Comparison of ENCODE assay signal across 8 cellular contexts in genomic region chr16:70529051-70529777, GRCh38. TPM values are rescaled to one million over a fixed set of nuclear protein-coding genes. Genes with fewer than 3 reads are reported as not detected.
DNase-seq lines count a peak whose midpoint lies in the region; ATAC-seq, FAIRE-seq and TF ChIP-seq lines count a peak whose summit lies in the region.

No MANE protein-coding gene starts in this region.

- peak; percentile 47 for TF ChIP-seq CTCF in NB4 (IDR thresholded peaks at IDR 0.05; ENCODE audit: low read depth, low read length)
- peak in 2 of 3 experiments; percentile 29 to 51; a peak in 3 of 6 replicates for TF ChIP-seq CTCF in K562 (IDR thresholded peaks at IDR 0.05 in 2 of 3, conservative IDR thresholded peaks at IDR 0.05 in 1 of 3; ENCODE audit: insufficient read depth in 2 of 3, low read depth in 1 of 3, low read length in 3 of 3)
- peak; percentile 39 for TF ChIP-seq CTCF in liver (IDR thresholded peaks at IDR 0.05; ENCODE audit: low read depth, low read length, missing input control)

- H3K27me3 Mint-ChIP-seq in activated CD4-positive, alpha-beta T cell treated with anti-CD3 and anti-CD28 coated beads, Interleukin-2, amount 10 ng/mL, durations not matched to agents 7 days and 5 days, result no peaks in the 10 kb centered on the region

- H3K36me3 ChIP-seq in K562 (ENCODE audit: control insufficient read depth, insufficient read depth, low read length), result peaks cover 89% of the 10 kb centered on the region
- H3K36me3 ChIP-seq in liver (ENCODE audit: control insufficient read depth in 4 of 4, insufficient read depth in 3 of 4, low read depth in 1 of 4, low read length in 3 of 4), result peaks cover 14 to 49% (median 46%) of the 10 kb centered on the region in 4 donors

- WGBS in K562 (ENCODE audit: insufficient coverage, low coverage, missing lambda C conversion rate), result 72% methylated on average over 8 of the region's 8 CpGs
- 81% methylated on average over 8 of the region's 8 CpGs for WGBS in liver

- peaks cover 48% of the 10 kb centered on the region for H3K4me1 Mint-ChIP-seq in activated CD4-positive, alpha-beta T cell treated with anti-CD3 and anti-CD28 coated beads, Interleukin-2, amount 10 ng/mL, durations not matched to agents 7 days and 5 days

- POLR2A ChIA-PET in activated CD4-positive, alpha-beta T cell treated with anti-CD3 and anti-CD28 coated beads, Interleukin-2, amount 10 ng/mL, durations not matched to agents 7 days and 5 days (lab: Charles Lee), result no interaction called here
- POLR2A ChIA-PET in K562 (lab: Yijun Ruan, JAX), result interaction anchor here (0.5 kb wide), 1 partner anchor 164 kb away, joined by 3 read pairs; no protein-coding TSS in a partner anchor

- H3K9me3 Mint-ChIP-seq in activated CD4-positive, alpha-beta T cell treated with anti-CD3 and anti-CD28 coated beads, Interleukin-2, amount 10 ng/mL, durations not matched to agents 7 days and 5 days, result no peaks in the 10 kb centered on the region

- H3K9me3 ChIP-seq in K562 (replicated peaks; ENCODE audit: control insufficient read depth, insufficient read depth, low read depth, low read length) (no peaks in the 10 kb centered on the region), liver (ENCODE audit: control insufficient read depth in 4 of 4, low read length in 3 of 4) (no peaks in the 10 kb centered on the region)

- no peak overlapping the region for H2AFZ ChIP-seq in K562 (ENCODE audit: low read depth, low read length)

- ATAC-seq in K562 (no peak), HG02981 (IDR thresholded peaks at IDR 0.05; ENCODE audit: unreplicated experiment) (no peak), GM21526 (IDR thresholded peaks at IDR 0.05; ENCODE audit: low FRiP score, unreplicated experiment) (no peak)

- peak overlapping the region; percentile 15; the same call in 1 of the 2 replicates for H3K4me2 ChIP-seq in K562 (ENCODE audit: insufficient read depth, low read length)

- H3K4me3 ChIP-seq in NB4 (ENCODE audit: low read depth, low read length) (peak overlapping the region; percentile 52), K562 (no peak overlapping the region), liver (ENCODE audit: low read depth in 1 of 3, low read length in 3 of 3) (no peak overlapping the region)

- peaks cover 6 to 7% of the 10 kb centered on the region in 2 experiments; a peak in 4 of 5 replicates for H3K4me1 ChIP-seq in K562 (replicated peaks in 1 of 2; ENCODE audit: control insufficient read depth in 2 of 2, insufficient read depth in 2 of 2, low read length in 2 of 2)
- peaks cover 1 to 22% (median 9%) of the 10 kb centered on the region in 4 donors for H3K4me1 ChIP-seq in liver (ENCODE audit: control insufficient read depth in 4 of 4, insufficient read depth in 4 of 4, low read length in 3 of 4)

- intact Hi-C loops in K562 (cut with micrococcal nuclease), result loop anchor here (10.0 kb wide), 2 partner anchors 126 to 244 kb away; partner anchors contain the start of gene AARS1

- no peak for TF ChIP-seq POLR2A in NB4 (IDR thresholded peaks at IDR 0.05; ENCODE audit: extremely low read depth, insufficient read length)
- TF ChIP-seq POLR2A in K562 (conservative IDR thresholded peaks at IDR 0.05), result no peak

- in situ Hi-C loops in K562 (cut with MboI), result no loop called here

- H3K27ac Mint-ChIP-seq in activated CD4-positive, alpha-beta T cell treated with anti-CD3 and anti-CD28 coated beads, Interleukin-2, amount 10 ng/mL, durations not matched to agents 7 days and 5 days, result peak overlapping the region; percentile 68

- BruUV-seq in K562 (replicated peaks; lab: Mats Ljungman, UMichigan), result no TSS peak

- peak; percentile 32 for DNase-seq in activated CD4-positive, alpha-beta T cell treated with anti-CD3 and anti-CD28 coated beads, Interleukin-2, amount 10 ng/mL, durations not matched to agents 7 days and 5 days
- no peak for DNase-seq in activated CD4-positive, alpha-beta T cell treated with anti-CD3 and anti-CD28 coated beads, Interleukin-2, amount 50 U/mL, for 4 hours
- DNase-seq in NB4 (ENCODE audit: low read depth), result peak; percentile 63
- peak in 3 of 4 experiments; percentile 27 to 33 (median 33) for DNase-seq in K562 (ENCODE audit: extremely low read depth in 1 of 4, low spot score in 3 of 4)
- DNase-seq in GM19238 (ENCODE audit: insufficient read length, low spot score), result no peak

- H3K27ac ChIP-seq in K562 (ENCODE audit: extremely low read depth, low read depth, low read length) (no peak overlapping the region; the same call in 2 of the 3 replicates), liver (ENCODE audit: low read depth in 1 of 2, low read length in 2 of 2) (no peak overlapping the region)

- H3K9ac ChIP-seq in K562 (ENCODE audit: insufficient read depth in 1 of 2, low read depth in 2 of 2, low read length in 2 of 2) (no peak overlapping the region), liver (ENCODE audit: low read depth in 1 of 2, low read length in 2 of 2) (no peak overlapping the region)

- H3K79me2 ChIP-seq in K562 (ENCODE audit: control insufficient read depth, insufficient read depth, low read length), result peaks cover 99% of the 10 kb centered on the region

- TF ChIP-seq RAD21 in K562 (CRISPR knock-in tag; conservative IDR thresholded peaks at IDR 0.05 in 1 of 2, IDR thresholded peaks at IDR 0.05 in 1 of 2), result 0 out of 4 replicates have a peak, but pooled peaks of 1 of the 2 experiments have one; percentile 7
- TF ChIP-seq RAD21 in liver (IDR thresholded peaks at IDR 0.05), result peak; percentile 62 to 66

- no peak for FAIRE-seq in K562 (lab: Jason Lieb, UNC)

- CTCF ChIA-PET in activated CD4-positive, alpha-beta T cell treated with anti-CD3 and anti-CD28 coated beads, Interleukin-2, amount 10 ng/mL, durations not matched to agents 7 days and 5 days (lab: Charles Lee), result interaction anchor here (1.0 to 1.3 kb wide), 3 partner anchors 24 to 275 kb away, joined by 3 to 5 read pairs (median 3); no protein-coding TSS in a partner anchor
- CTCF ChIA-PET in K562 (lab: Yijun Ruan, JAX; ENCODE audit: low intra/inter-chr PET ratio), result no interaction called here

- H3K36me3 Mint-ChIP-seq in activated CD4-positive, alpha-beta T cell treated with anti-CD3 and anti-CD28 coated beads, Interleukin-2, amount 10 ng/mL, durations not matched to agents 7 days and 5 days (ENCODE audit: low read depth), result peaks cover 68% of the 10 kb centered on the region

- H3K27me3 ChIP-seq in K562 (ENCODE audit: control insufficient read depth in 2 of 2, insufficient read depth in 2 of 2, low read length in 2 of 2), result no peaks in the 10 kb centered on the region
- H3K27me3 ChIP-seq in liver (ENCODE audit: control insufficient read depth in 4 of 4, insufficient read depth in 4 of 4, low read length in 3 of 4), result no peaks in the 10 kb centered on the region

- no peak overlapping the region for H3K4me3 Mint-ChIP-seq in activated CD4-positive, alpha-beta T cell treated with anti-CD3 and anti-CD28 coated beads, Interleukin-2, amount 10 ng/mL, durations not matched to agents 7 days and 5 days

- H3K9me1 ChIP-seq in K562 (ENCODE audit: control insufficient read depth, insufficient read depth, low read length), result peaks cover 4% of the 10 kb centered on the region

- H4K20me1 ChIP-seq in K562 (replicated peaks; ENCODE audit: control insufficient read depth, insufficient read depth, low read length), result peaks cover 49% of the 10 kb centered on the region

- TF ChIP-seq EP300 in K562 (IDR thresholded peaks at IDR 0.05; ENCODE audit: low read length), result no peak

RNA-seq across cellular contexts. Expression of gene SF3B3, which starts 5.6 kb away (rescaled TPM):
- total RNA-seq in activated CD4-positive, alpha-beta T cell treated with anti-CD3 and anti-CD28 coated beads, Interleukin-2, amount 10 ng/mL, durations not matched to agents 7 days and 5 days, result 100 to 1,000 TPM; 369 to 376 TPM
- 616 and 628 TPM in 2 replicates for total RNA-seq in K562 (2011; cell fraction: chromatin; rRNA removed; ENCODE audit: low replicate concordance)
- 207 and 261 TPM in 2 replicates for total RNA-seq in K562 (2011; cell fraction: nucleolus; rRNA removed)
- total RNA-seq in K562 (2011; cell fraction: nucleoplasm; rRNA removed), result 272 and 275 TPM in 2 replicates
- total RNA-seq in K562 (2014; rRNA removed) (98.9 and 208 TPM in 2 replicates), K562 (2014; rRNA removed; fragmentation: Illumina TruSeq; extraction: Trizol) (221 and 275 TPM in 2 replicates), K562 (2015; rRNA removed; fragmentation: Illumina TruSeq; extraction: Trizol) (252 and 265 TPM in 2 replicates), K562 (2021) (513 and 546 TPM in 2 replicates), liver (10 to 100 TPM; 56.6 to 77.8 TPM)
- polyA plus RNA-seq in K562 (2011; rRNA removed) (172 and 248 TPM in 2 replicates), K562 (2014; fragmentation: Illumina TruSeq; extraction: Trizol) (349 and 430 TPM in 2 replicates), K562 (2014; fragmentation: Nextera tagmentation; extraction: Ambion mirVana) (100 to 1,000 TPM; 209 to 414 TPM), K562 (2014; rRNA removed) (103 and 105 TPM in 2 replicates), liver (10 to 100 TPM; 38.9 to 49.8 TPM)
- polyA plus RNA-seq in K562 (2011; cell fraction: cytosol; rRNA removed), result 249 and 266 TPM in 2 replicates
- 317 and 410 TPM in 2 replicates for polyA plus RNA-seq in K562 (2011; cell fraction: nucleus; rRNA removed)
- polyA plus RNA-seq in K562 (2012), result 179 and 231 TPM in 2 replicates
- polyA minus RNA-seq in K562 (2011; rRNA and poly(A)+ RNA removed), result 327 and 380 TPM in 2 replicates
- polyA minus RNA-seq in K562 (2011; cell fraction: cytosol; rRNA and poly(A)+ RNA removed), result 234 and 252 TPM in 2 replicates
- 101 and 174 TPM in 2 replicates for polyA minus RNA-seq in K562 (2011; cell fraction: nucleus; rRNA and poly(A)+ RNA removed)

RNA-seq across cellular contexts. Expression of gene COG4, which starts 5.9 kb away (rescaled TPM):
- total RNA-seq in activated CD4-positive, alpha-beta T cell treated with anti-CD3 and anti-CD28 coated beads, Interleukin-2, amount 10 ng/mL, durations not matched to agents 7 days and 5 days, result 10 to 100 TPM; 59.8 to 70.8 TPM
- 128 and 175 TPM in 2 replicates for total RNA-seq in K562 (2011; cell fraction: chromatin; rRNA removed; ENCODE audit: low replicate concordance)
- 70.0 and 73.4 TPM in 2 replicates for total RNA-seq in K562 (2011; cell fraction: nucleolus; rRNA removed)
- total RNA-seq in K562 (2011; cell fraction: nucleoplasm; rRNA removed), result 87.9 and 95.3 TPM in 2 replicates
- total RNA-seq in K562 (2014; rRNA removed) (43.2 and 59.0 TPM in 2 replicates), K562 (2014; rRNA removed; fragmentation: Illumina TruSeq; extraction: Trizol) (39.5 and 44.4 TPM in 2 replicates), K562 (2015; rRNA removed; fragmentation: Illumina TruSeq; extraction: Trizol) (41.2 and 42.6 TPM in 2 replicates), K562 (2021) (66.7 and 69.8 TPM in 2 replicates), liver (10 to 100 TPM; 27.7 to 59.5 TPM)
- polyA plus RNA-seq in K562 (2011; rRNA removed) (69.2 and 73.9 TPM in 2 replicates), K562 (2014; fragmentation: Illumina TruSeq; extraction: Trizol) (44.2 and 48.9 TPM in 2 replicates), K562 (2014; fragmentation: Nextera tagmentation; extraction: Ambion mirVana) (10 to 100 TPM; 13.7 to 37.4 TPM), K562 (2014; rRNA removed) (49.1 and 55.9 TPM in 2 replicates), liver (10 to 100 TPM; 15.3 to 26.7 TPM)
- 55.1 and 86.3 TPM in 2 replicates for polyA plus RNA-seq in K562 (2011; cell fraction: cytosol; rRNA removed)
- polyA plus RNA-seq in K562 (2011; cell fraction: nucleus; rRNA removed), result 150 and 164 TPM in 2 replicates
- 61.8 and 77.6 TPM in 2 replicates for polyA plus RNA-seq in K562 (2012)
- polyA minus RNA-seq in K562 (2011; rRNA and poly(A)+ RNA removed), result 67.7 and 72.4 TPM in 2 replicates
- 30.7 and 31.3 TPM in 2 replicates for polyA minus RNA-seq in K562 (2011; cell fraction: cytosol; rRNA and poly(A)+ RNA removed)
- polyA minus RNA-seq in K562 (2011; cell fraction: nucleus; rRNA and poly(A)+ RNA removed), result 27.5 and 41.7 TPM in 2 replicates

Comparison
In these comparisons a context has a peak if more than half of its experiments do, and no peak if none do; other contexts are left out.
1. DNase-seq: peak in activated CD4-positive, alpha-beta T cell treated with anti-CD3 and anti-CD28 coated beads, Interleukin-2, amount 10 ng/mL, durations not matched to agents 7 days and 5 days (single experiment), NB4 (single experiment) and K562 (3 of 4); none in activated CD4-positive, alpha-beta T cell treated with anti-CD3 and anti-CD28 coated beads, Interleukin-2, amount 50 U/mL, for 4 hours (0 of 2) and GM19238 (single experiment).
2. Peak in every context shown above with its lines, with median percentiles within 50 percentile points of each other: CTCF ChIP-seq.